9 cellular contexts compared by ENCODE assay signal in genomic region chr13:113725329-113726105, GRCh38. TPM values are rescaled to one million over a fixed set of nuclear protein-coding genes. Genes with fewer than 3 reads are reported as not detected.
DNase-seq lines count a peak whose midpoint lies in the region; ATAC-seq, FAIRE-seq and TF ChIP-seq lines count a peak whose summit lies in the region.
"Not testable (repeated sequence)": the region's sequence is repeated elsewhere in the genome, so short reads cannot be mapped to it uniquely, and the experiment has no call there.
"Had no signal": no experiment of that assay in that cellular context is flagged by ENCODE, and none has a peak within 500 bp of the region (broad histone marks: within the 10 kb centered on the region; RNA-seq: fewer than 3 reads in every experiment).

No MANE protein-coding gene starts in this region.

- not testable (repeated sequence) for H3K9me3 ChIP-seq in GM23248 (ENCODE audit: low read depth); astrocyte (ENCODE audit: insufficient read depth, low read depth, low read length)

- H3K36me3 Mint-ChIP-seq in activated T-cell treated with anti-CD3 and anti-CD28 coated beads, Interleukin-2, amount 50 U/mL, for 24 hours (ENCODE audit: low read depth); astrocyte (ENCODE audit: low read depth, unreplicated experiment); glutamatergic neuron (ENCODE audit: unreplicated experiment); natural killer cell treated with Interleukin-12 subunit alpha and Interleukin-12 subunit beta and Interleukin-15 and Interleukin-18, amount 100 ng/mL, for 72 hours: not testable (repeated sequence)

- WGBS in GM23248 (ENCODE audit: low coverage in 1 of 2, low lambda C conversion rate in 2 of 2, missing lambda C conversion rate in 2 of 2), 2 experiments: 8% methylated on average over 10 of the region's 75 CpGs; no CpG with 5 or more reads in 1 of the 2 experiments

- H3K36me3 ChIP-seq in GM23248 (ENCODE audit: low read depth); astrocyte (ENCODE audit: insufficient read depth, low read length): not testable (repeated sequence)

- H3K4me1 Mint-ChIP-seq in activated T-cell treated with anti-CD3 and anti-CD28 coated beads, Interleukin-2, amount 50 U/mL, for 24 hours (ENCODE audit: low read depth): peaks cover 12% of the 10 kb centered on the region
- not testable (repeated sequence) for H3K4me1 Mint-ChIP-seq in astrocyte (ENCODE audit: low read depth, unreplicated experiment); natural killer cell treated with Interleukin-12 subunit alpha and Interleukin-12 subunit beta and Interleukin-15 and Interleukin-18, amount 100 ng/mL, for 72 hours (ENCODE audit: low read depth in 2 of 2)
- peaks cover 12% of the 10 kb centered on the region for H3K4me1 Mint-ChIP-seq in glutamatergic neuron (ENCODE audit: low read depth, unreplicated experiment)

- peak overlapping the region; percentile 81 for H3K4me2 ChIP-seq in GM23248 (ENCODE audit: unreplicated experiment)
- H3K4me2 ChIP-seq in astrocyte (ENCODE audit: low read length): peak overlapping the region; percentile 84

- in situ Hi-C loops in GM23248 (cut with MboI): not testable (repeated sequence)

- H3K4me3 ChIP-seq in GM23248: peak overlapping the region; percentile 71
- not testable (repeated sequence) for H3K4me3 ChIP-seq in astrocyte (ENCODE audit: insufficient read depth, low read depth, low read length)

- FAIRE-seq in astrocyte (lab: Jason Lieb, UNC): not testable (repeated sequence)

- not testable (repeated sequence) for H3K79me2 ChIP-seq in GM23248 (ENCODE audit: insufficient read depth); astrocyte (ENCODE audit: insufficient read depth, low read length)

- ATAC-seq in natural killer cell treated with Interleukin-12 subunit alpha and Interleukin-12 subunit beta and Interleukin-15 and Interleukin-18, amount 100 ng/mL, for 72 hours; stimulated activated naive CD8-positive, alpha-beta T cell treated with anti-CD3 and anti-CD28 coated beads, Interleukin-15, Interleukin-2, amounts not matched to agents 100 U/mL and 50 U/mL, for 24 hours: not testable (repeated sequence)

- H3F3A ChIP-seq in GM23248 (ENCODE audit: insufficient read depth): not testable (repeated sequence)

- TF ChIP-seq CTCF in astrocyte (IDR thresholded peaks at IDR 0.05; ENCODE audit: insufficient read depth, low read depth, low read length); glutamatergic neuron (IDR thresholded peaks at IDR 0.05; ENCODE audit: partially characterized antibody, unreplicated experiment): not testable (repeated sequence)

- peak overlapping the region; percentile 93 for H3K27ac Mint-ChIP-seq in activated T-cell treated with anti-CD3 and anti-CD28 coated beads, Interleukin-2, amount 50 U/mL, for 24 hours
- H3K27ac Mint-ChIP-seq in astrocyte (ENCODE audit: unreplicated experiment); glutamatergic neuron (ENCODE audit: unreplicated experiment): not testable (repeated sequence)
- H3K27ac Mint-ChIP-seq in natural killer cell treated with Interleukin-12 subunit alpha and Interleukin-12 subunit beta and Interleukin-15 and Interleukin-18, amount 100 ng/mL, for 72 hours: peak overlapping the region; percentile 44 to 59

- H3K27me3 ChIP-seq in GM23248 (replicated peaks; ENCODE audit: insufficient read depth); astrocyte (ENCODE audit: insufficient read depth, low read length): not testable (repeated sequence)

- not testable (repeated sequence) for H3K9me3 Mint-ChIP-seq in activated T-cell treated with anti-CD3 and anti-CD28 coated beads, Interleukin-2, amount 50 U/mL, for 24 hours; astrocyte (ENCODE audit: unreplicated experiment); natural killer cell treated with Interleukin-12 subunit alpha and Interleukin-12 subunit beta and Interleukin-15 and Interleukin-18, amount 100 ng/mL, for 72 hours
- H3K9me3 Mint-ChIP-seq in glutamatergic neuron (ENCODE audit: unreplicated experiment): peaks cover 17% of the 10 kb centered on the region

- not testable (repeated sequence) for H3K9me2 ChIP-seq in GM23248 (ENCODE audit: insufficient read depth)

- DNase-seq in GM23248; astrocyte (ENCODE audit: low read depth); natural killer cell treated with Interleukin-12 subunit alpha and Interleukin-12 subunit beta and Interleukin-15 and Interleukin-18, amount 100 ng/mL, for 72 hours (ENCODE audit: low spot score): not testable (repeated sequence)
- peak; percentile 68 for DNase-seq in activated CD4-positive, CD25-positive, alpha-beta regulatory T cell treated with anti-CD3 and anti-CD28 coated beads, Interleukin-2, amount 50 U/mL, for 72 hours
- DNase-seq in activated T-cell treated with anti-CD3 and anti-CD28 coated beads, Interleukin-2, amount 50 U/mL, for 24 hours: peak; percentile 87
- DNase-seq in glutamatergic neuron: peak; percentile 75
- DNase-seq in stimulated activated CD4-positive, alpha-beta T cell treated with anti-CD3 and anti-CD28 coated beads, Interleukin-1b, Interleukin-23, amount 100 ng/mL, for 48 hours: peak; percentile 57
- DNase-seq in stimulated activated naive CD8-positive, alpha-beta T cell treated with anti-CD3 and anti-CD28 coated beads, Interleukin-15, Interleukin-2, amounts not matched to agents 100 U/mL and 50 U/mL, for 24 hours: peak; percentile 74

- H2AFZ ChIP-seq in GM23248; astrocyte (ENCODE audit: low read depth, low read length): not testable (repeated sequence)

- H3K27ac ChIP-seq in GM23248; astrocyte (ENCODE audit: low read depth, low read length): not testable (repeated sequence)

- not testable (repeated sequence) for H3K9ac ChIP-seq in GM23248; astrocyte (ENCODE audit: low read length)

- not testable (repeated sequence) for H3K4me1 ChIP-seq in GM23248 (ENCODE audit: insufficient read depth); astrocyte (ENCODE audit: insufficient read depth, low read length)

- H4K20me1 ChIP-seq in GM23248 (ENCODE audit: insufficient read depth); astrocyte (ENCODE audit: insufficient read depth, low read length): not testable (repeated sequence)

- H3K4me3 Mint-ChIP-seq in activated T-cell treated with anti-CD3 and anti-CD28 coated beads, Interleukin-2, amount 50 U/mL, for 24 hours: peak overlapping the region; percentile 74
- not testable (repeated sequence) for H3K4me3 Mint-ChIP-seq in astrocyte (ENCODE audit: unreplicated experiment); glutamatergic neuron (ENCODE audit: unreplicated experiment)
- H3K4me3 Mint-ChIP-seq in natural killer cell treated with Interleukin-12 subunit alpha and Interleukin-12 subunit beta and Interleukin-15 and Interleukin-18, amount 100 ng/mL, for 72 hours: peak overlapping the region; percentile 61

- peaks cover 17% of the 10 kb centered on the region for H3K27me3 Mint-ChIP-seq in activated T-cell treated with anti-CD3 and anti-CD28 coated beads, Interleukin-2, amount 50 U/mL, for 24 hours
- peaks cover 24% of the 10 kb centered on the region for H3K27me3 Mint-ChIP-seq in astrocyte (ENCODE audit: low read depth, unreplicated experiment)
- peaks cover 13% of the 10 kb centered on the region for H3K27me3 Mint-ChIP-seq in glutamatergic neuron (ENCODE audit: unreplicated experiment)
- H3K27me3 Mint-ChIP-seq in natural killer cell treated with Interleukin-12 subunit alpha and Interleukin-12 subunit beta and Interleukin-15 and Interleukin-18, amount 100 ng/mL, for 72 hours: not testable (repeated sequence)

RNA-seq across cellular contexts. Expression of gene TMEM255B, which starts 33.5 kb away (rescaled TPM):
- 7.7 TPM in 1 of 2 replicates, not detected in the other for total RNA-seq in GM23248 (2014; rRNA removed; shearing (Covaris generic))
- polyA plus RNA-seq in GM23248 (2016; fragmentation: Nextera tagmentation; extraction: Ambion mirVana): 6.8 and 8.2 TPM in 2 replicates
- 7.1 and 8.4 TPM in 2 replicates for total RNA-seq in astrocyte
- total RNA-seq in glutamatergic neuron (ENCODE audit: unreplicated experiment): 13.8 TPM
- 1 to 10 TPM; 1.3 to 2.2 TPM for total RNA-seq in natural killer cell treated with Interleukin-12 subunit alpha and Interleukin-12 subunit beta and Interleukin-15 and Interleukin-18, amount 100 ng/mL, for 72 hours

RNA-seq across cellular contexts. Expression of gene GRK1, which starts 58.5 kb away (rescaled TPM):
- not detected in 2 replicates for total RNA-seq in GM23248 (2014; rRNA removed; shearing (Covaris generic))
- not detected in 2 replicates for polyA plus RNA-seq in GM23248 (2016; fragmentation: Nextera tagmentation; extraction: Ambion mirVana)
- total RNA-seq in astrocyte (not detected in 2 replicates), glutamatergic neuron (ENCODE audit: unreplicated experiment) (1.2 TPM)
- total RNA-seq in natural killer cell treated with Interleukin-12 subunit alpha and Interleukin-12 subunit beta and Interleukin-15 and Interleukin-18, amount 100 ng/mL, for 72 hours: under 1 TPM in 1 of 2 donors, not detected in 1; 0.14 TPM
- total RNA-seq: myocyte had no signal
